ENCODE assay signal across 19 cellular contexts in genomic region chr12:12491634-12492033, GRCh38.
"Had no signal": no experiment of that assay in that cellular context is flagged by ENCODE, and none has a peak within 500 bp of the region (broad histone marks: within the 10 kb centered on the region; RNA-seq: fewer than 3 reads in every experiment).

No MANE protein-coding gene starts in this region.

- DNase-seq: activated CD4-positive, alpha-beta T cell treated with anti-CD3 and anti-CD28 coated beads, Interleukin-2, amount 50 U/mL, for 1 hour; activated CD4-positive, CD25-positive, alpha-beta regulatory T cell; activated naive CD8-positive, alpha-beta T cell treated with anti-CD3 and anti-CD28 coated beads, Interleukin-2, amount 10 ng/mL, durations not matched to agents 7 days and 5 days; cerebellar nuclear complex; endodermal cell; esophagus squamous epithelium; left cardiac atrium; mesenchymal stem cell; mucosa of descending colon; nucleus accumbens; right cardiac atrium; stimulated activated CD4-positive, alpha-beta T cell treated with anti-CD3 and anti-CD28 coated beads, Interleukin-1b, Interleukin-23, amount 100 ng/mL, for 48 hours; testis; trophoblast cell; uterus had no signal

- H3K9ac ChIP-seq: parathyroid adenoma had no signal

- H3K27me3 Mint-ChIP-seq: activated naive CD8-positive, alpha-beta T cell treated with anti-CD3 and anti-CD28 coated beads, Interleukin-2, amount 10 ng/mL, durations not matched to agents 7 days and 5 days had no signal

- H3K36me3 ChIP-seq: uterus had no signal

- H3K4me1 ChIP-seq: gastroesophageal sphincter, testis, uterus had no signal

- H3K27ac Mint-ChIP-seq: activated naive CD8-positive, alpha-beta T cell treated with anti-CD3 and anti-CD28 coated beads, Interleukin-2, amount 10 ng/mL, durations not matched to agents 7 days and 5 days; endodermal cell; T-helper 1 cell treated with Interleukin-12 subunit alpha and Interleukin-12 subunit beta and Interleukin-4 antibody, amounts not matched to agents 30 μg/mL and 1 μg/mL, for 36 hours had no signal

- H3K4me3 Mint-ChIP-seq: activated naive CD8-positive, alpha-beta T cell treated with anti-CD3 and anti-CD28 coated beads, Interleukin-2, amount 10 ng/mL, durations not matched to agents 7 days and 5 days; endodermal cell; T-helper 1 cell treated with Interleukin-12 subunit alpha and Interleukin-12 subunit beta and Interleukin-4 antibody, amounts not matched to agents 30 μg/mL and 1 μg/mL, for 36 hours had no signal

- H3K9me3 ChIP-seq: esophagus squamous epithelium, gastroesophageal sphincter, mucosa of descending colon, testis, uterus had no signal

- H3K27me3 ChIP-seq: esophagus squamous epithelium, gastroesophageal sphincter, testis, uterus had no signal

- H3K4me3 ChIP-seq: coronary artery, esophagus squamous epithelium, gastroesophageal sphincter, mucosa of descending colon, testis, uterus had no signal

- ATAC-seq: gastroesophageal sphincter, left cardiac atrium, mucosa of descending colon, right cardiac atrium had no signal

- H3K9me3 Mint-ChIP-seq: activated naive CD8-positive, alpha-beta T cell treated with anti-CD3 and anti-CD28 coated beads, Interleukin-2, amount 10 ng/mL, durations not matched to agents 7 days and 5 days; endodermal cell; T-helper 1 cell treated with Interleukin-12 subunit alpha and Interleukin-12 subunit beta and Interleukin-4 antibody, amounts not matched to agents 30 μg/mL and 1 μg/mL, for 36 hours had no signal

- H3K4me1 Mint-ChIP-seq: endodermal cell had no signal

- H3K27ac ChIP-seq: coronary artery, esophagus squamous epithelium, gastroesophageal sphincter, parathyroid adenoma, testis, uterus had no signal
